ENCODE assay signal across 15 cellular contexts in genomic region chr5:131258733-131259132, GRCh38. TPM values are rescaled to one million over a fixed set of nuclear protein-coding genes. Genes with fewer than 3 reads are reported as not detected.
DNase-seq lines count a peak whose midpoint lies in the region; ATAC-seq and TF ChIP-seq lines count a peak whose summit lies in the region.
"Had no signal": no experiment of that assay in that cellular context is flagged by ENCODE, and none has a peak within 500 bp of the region (broad histone marks: within the 10 kb centered on the region; RNA-seq: fewer than 3 reads in every experiment).

No MANE protein-coding gene starts in this region.

- peaks cover 48 to 85% (median 64%) of the 10 kb centered on the region in 4 donors for H3K4me1 Mint-ChIP-seq in CD4-positive, alpha-beta memory T cell
- H3K4me1 Mint-ChIP-seq in naive B cell = peaks cover 37 to 50% (median 42%) of the 10 kb centered on the region in 3 donors

- H3K9ac ChIP-seq in IMR-90 (ENCODE audit: low read depth, low read length) = no peak overlapping the region

- no peak overlapping the region for H4K5ac ChIP-seq in IMR-90 (ENCODE audit: low read depth, low read length)

- intact Hi-C loops in CD4-positive, alpha-beta memory T cell (cut with micrococcal nuclease) = no loop called here
- intact Hi-C loops in IMR-90 (cut with micrococcal nuclease) (no loop called here), uterus (cut with DNase I; ENCODE audit: low total_unique reads) (no loop called here), upper lobe of right lung (cut with DNase I) (no loop called here)

- ATAC-seq in IMR-90 (ENCODE audit: low read depth) (no peak), naive B cell (ENCODE audit: low read depth in 2 of 2) (no peak), GM21360 (IDR thresholded peaks at IDR 0.05; ENCODE audit: unreplicated experiment) (no peak), upper lobe of right lung (no peak), GM21381 (IDR thresholded peaks at IDR 0.05; ENCODE audit: unreplicated experiment) (no peak)
- ATAC-seq in activated naive CD4-positive, alpha-beta T cell treated with anti-CD3 and anti-CD28 coated beads, Interleukin-2, amount 50 U/mL, for 72 hours = no peak

- H3K27ac ChIP-seq in CD4-positive, alpha-beta memory T cell (ENCODE audit: low read depth, low read length) = peak overlapping the region; percentile 64
- peak overlapping the region; percentile 9; the same call in 1 of the 2 replicates for H3K27ac ChIP-seq in IMR-90 (ENCODE audit: insufficient read depth, low read length)
- H3K27ac ChIP-seq in uterus = no peak overlapping the region
- no peak overlapping the region for H3K27ac ChIP-seq in upper lobe of right lung
- H3K27ac ChIP-seq: SJSA1 had no signal

- no peaks in the 10 kb centered on the region for H3K9me3 Mint-ChIP-seq in CD4-positive, alpha-beta memory T cell
- no peaks in the 10 kb centered on the region for H3K9me3 Mint-ChIP-seq in activated naive CD4-positive, alpha-beta T cell treated with anti-CD3 and anti-CD28 coated beads, Interleukin-2, amount 50 U/mL, for 72 hours
- no peaks in the 10 kb centered on the region for H3K9me3 Mint-ChIP-seq in naive B cell

- H3K4me1 ChIP-seq in CD4-positive, alpha-beta memory T cell (ENCODE audit: insufficient read depth, low read length) = peaks cover 78% of the 10 kb centered on the region
- H3K4me1 ChIP-seq in IMR-90 (ENCODE audit: control insufficient read depth, insufficient read depth, low read length) = peaks cover 13% of the 10 kb centered on the region
- no peaks in the 10 kb centered on the region for H3K4me1 ChIP-seq in uterus
- no peaks in the 10 kb centered on the region for H3K4me1 ChIP-seq in upper lobe of right lung

- WGBS in IMR-90 (ENCODE audit: extremely low coverage in 2 of 2, insufficient read length in 1 of 2), 2 experiments = no CpG with 5 or more reads among the region's 2 CpGs

- peak overlapping the region; percentile 76 to 91 (median 82) for H3K4me3 Mint-ChIP-seq in CD4-positive, alpha-beta memory T cell
- peak overlapping the region in 5 of 8 donors; percentile 9 to 88 (median 82) for H3K4me3 Mint-ChIP-seq in naive B cell

- H2AFZ ChIP-seq in IMR-90 (replicated peaks; ENCODE audit: low read length, poor library complexity) = no peak overlapping the region

- H3K4me3 ChIP-seq in CD4-positive, alpha-beta memory T cell (ENCODE audit: low read length in 2 of 2) = peak overlapping the region in 1 of 2 donors; percentile 35
- H3K4me3 ChIP-seq in IMR-90 (ENCODE audit: insufficient read depth, low read depth, low read length) (no peak overlapping the region), uterus (no peak overlapping the region), upper lobe of right lung (no peak overlapping the region)
- H3K4me3 ChIP-seq: SJSA1 had no signal

- H3K4me2 ChIP-seq in IMR-90 (ENCODE audit: low read depth, low read length) = no peak overlapping the region; the same call in 1 of the 2 replicates

- 0 out of 4 replicates have a peak, but pooled peaks cover 3 to 5% of the 10 kb centered on the region in 2 experiments for H3K79me1 ChIP-seq in IMR-90 (ENCODE audit: low read depth in 1 of 2, low read length in 2 of 2)

- H3K27ac Mint-ChIP-seq in CD4-positive, alpha-beta memory T cell = peak overlapping the region; percentile 91 to 97 (median 94)
- peak overlapping the region; percentile 88 to 93 for H3K27ac Mint-ChIP-seq in activated naive CD4-positive, alpha-beta T cell treated with anti-CD3 and anti-CD28 coated beads, Interleukin-2, amount 50 U/mL, for 72 hours
- peak overlapping the region in 5 of 6 donors; percentile 32 to 95 (median 69) for H3K27ac Mint-ChIP-seq in naive B cell

- peaks cover 3% of the 10 kb centered on the region for H3K36me3 ChIP-seq in CD4-positive, alpha-beta memory T cell (ENCODE audit: insufficient read depth, low read length)
- H3K36me3 ChIP-seq in IMR-90 (ENCODE audit: control insufficient read depth, insufficient read depth, low read length) = no peaks in the 10 kb centered on the region
- H3K36me3 ChIP-seq in uterus = no peaks in the 10 kb centered on the region
- H3K36me3 ChIP-seq in upper lobe of right lung = no peaks in the 10 kb centered on the region
- H3K36me3 ChIP-seq: SJSA1 had no signal

- no peak overlapping the region; the same call in 1 of the 2 replicates for H3K56ac ChIP-seq in IMR-90 (ENCODE audit: extremely low read depth, insufficient read depth, low read length)

- H3K4ac ChIP-seq in IMR-90 (ENCODE audit: low read depth, low read length) = peak overlapping the region; percentile 83

- H2AK5ac ChIP-seq in IMR-90 (ENCODE audit: low read depth, low read length) = 0 out of 2 replicates have a peak overlapping the region, but pooled peaks have one; percentile 61

- no peak for TF ChIP-seq POLR2A in IMR-90 (IDR thresholded peaks at IDR 0.05; ENCODE audit: low read depth, low read length)
- TF ChIP-seq POLR2A in uterus (IDR thresholded peaks at IDR 0.05) = no peak

- in situ Hi-C loops in IMR-90 (cut with MboI; ENCODE audit: low sequenced_read_pairs) = no loop called here

- H3K18ac ChIP-seq in IMR-90 (ENCODE audit: low read depth, low read length) = peak overlapping the region; percentile 97; the same call in 1 of the 2 replicates

- peak overlapping the region; percentile 5; the same call in 1 of the 2 replicates for H3K23ac ChIP-seq in IMR-90 (ENCODE audit: low read depth, low read length)

- TF ChIP-seq CTCF in IMR-90 (conservative IDR thresholded peaks at IDR 0.05; ENCODE audit: low read depth, low read length) = no peak
- TF ChIP-seq CTCF in uterus (IDR thresholded peaks at IDR 0.05) = no peak
- TF ChIP-seq CTCF in upper lobe of right lung (IDR thresholded peaks at IDR 0.05) = no peak

- H3K9me3 ChIP-seq in CD4-positive, alpha-beta memory T cell (ENCODE audit: control insufficient read depth in 1 of 2, low read length in 2 of 2) = no peaks in the 10 kb centered on the region
- H3K9me3 ChIP-seq in IMR-90 (ENCODE audit: control insufficient read depth, insufficient read depth, low read length) (no peaks in the 10 kb centered on the region), uterus (no peaks in the 10 kb centered on the region), upper lobe of right lung (no peaks in the 10 kb centered on the region)
- H3K9me3 ChIP-seq: SJSA1 had no signal

- H3K14ac ChIP-seq in IMR-90 (replicated peaks; ENCODE audit: low read depth, low read length) = peak overlapping the region; percentile 74; the same call in 1 of the 2 replicates

- CTCF ChIA-PET in CD4-positive, alpha-beta memory T cell (lab: Charles Lee; ENCODE audit: partially characterized antibody) = interaction anchor here (0.8 to 4.9 kb wide), 8 partner anchors 7 to 127 kb away, joined by 3 to 39 read pairs (median 4); partner anchors contain the start of genes CDC42SE2 and HINT1
- CTCF ChIA-PET in IMR-90 (lab: Yijun Ruan, JAX) = interaction anchor here (0.6 kb wide), 1 partner anchor 164 kb away, joined by 3 read pairs; no protein-coding TSS in a partner anchor

- POLR2A ChIA-PET in CD4-positive, alpha-beta memory T cell (lab: Charles Lee; ENCODE audit: partially characterized antibody) = interaction anchor here (0.7 to 20.3 kb wide), 17 partner anchors 8 to 137 kb away, joined by 3 to 1078 read pairs (median 4); partner anchors contain the start of genes CDC42SE2 and HINT1
- POLR2A ChIA-PET in IMR-90 (lab: Charles Lee; ENCODE audit: unreplicated experiment) = interaction anchor here (0.6 kb wide), 1 partner anchor 96 kb away, joined by 6 read pairs; no protein-coding TSS in a partner anchor

- H2BK120ac ChIP-seq in IMR-90 (ENCODE audit: low read depth, low read length) = peak overlapping the region; percentile 81

- peak overlapping the region; percentile 89; the same call in 2 of the 3 replicates for H2BK15ac ChIP-seq in IMR-90 (ENCODE audit: low read depth, low read length)

- H3K9me1 ChIP-seq in IMR-90 (ENCODE audit: insufficient read depth, low read length) = peaks cover 6% of the 10 kb centered on the region; the same call in 1 of the 2 replicates

- no peak for TF ChIP-seq RAD21 in IMR-90 (IDR thresholded peaks at IDR 0.05; ENCODE audit: low read length)

- DNase-seq in CD4-positive, alpha-beta memory T cell = no peak
- DNase-seq in IMR-90 (no peak), naive B cell (no peak), uterus (no peak), upper lobe of right lung (no peak)
- no peak for DNase-seq in activated naive CD4-positive, alpha-beta T cell treated with anti-CD3 and anti-CD28 coated beads, Interleukin-2, amount 50 U/mL, for 72 hours (ENCODE audit: low spot score in 2 of 2)
- DNase-seq: activated CD4-positive, alpha-beta T cell treated with anti-CD3 and anti-CD28 coated beads for 1 hour; amniotic stem cell; NCI-H1694 treated with DMSO at 0.1 percent for 48 hours; NCI-H748 treated with DMSO at 0.1 percent for 48 hours; retina; stimulated activated CD4-positive, alpha-beta T cell treated with anti-CD3 and anti-CD28 coated beads, Interleukin-4, amount 100 ng/mL, for 24 hours had no signal

- peak overlapping the region; percentile 77 for H4K91ac ChIP-seq in IMR-90 (ENCODE audit: insufficient read depth, low read depth, low read length)

- peaks cover 25 to 42% of the 10 kb centered on the region in 2 donors for H3K36me3 Mint-ChIP-seq in CD4-positive, alpha-beta memory T cell
- peaks cover 13 to 17% of the 10 kb centered on the region in 2 donors for H3K36me3 Mint-ChIP-seq in activated naive CD4-positive, alpha-beta T cell treated with anti-CD3 and anti-CD28 coated beads, Interleukin-2, amount 50 U/mL, for 72 hours
- H3K36me3 Mint-ChIP-seq in naive B cell = no peaks in the 10 kb centered on the region

- H4K20me1 ChIP-seq in IMR-90 (ENCODE audit: insufficient read depth, low read length) = no peaks in the 10 kb centered on the region

- H3K27me3 Mint-ChIP-seq in CD4-positive, alpha-beta memory T cell = no peaks in the 10 kb centered on the region
- H3K27me3 Mint-ChIP-seq in naive B cell = no peaks in the 10 kb centered on the region

- BruUV-seq in IMR-90 (replicated peaks; lab: Mats Ljungman, UMichigan) = no TSS peak

- H4K8ac ChIP-seq in IMR-90 (ENCODE audit: low read depth in 2 of 2, low read length in 2 of 2) = peak overlapping the region; percentile 78 to 85; a peak in 2 of 4 replicates

- H2AK9ac ChIP-seq in IMR-90 (replicated peaks; ENCODE audit: low read depth, low read length, poor library complexity) = no peak overlapping the region

- dilution Hi-C loops in IMR-90 (cut with HindIII; ENCODE audit: low sequenced_read_pairs, unreplicated experiment) = no loop called here

- peak overlapping the region; percentile 64 for H2BK5ac ChIP-seq in IMR-90 (ENCODE audit: low read depth, low read length, poor library complexity, severe bottlenecking)

- no peaks in the 10 kb centered on the region for H3K27me3 ChIP-seq in CD4-positive, alpha-beta memory T cell (ENCODE audit: insufficient read depth, low read length)
- H3K27me3 ChIP-seq in IMR-90 (ENCODE audit: control insufficient read depth, insufficient read depth, low read length) (no peaks in the 10 kb centered on the region), uterus (no peaks in the 10 kb centered on the region), upper lobe of right lung (no peaks in the 10 kb centered on the region)
- H3K27me3 ChIP-seq: SJSA1 had no signal

- H2BK20ac ChIP-seq in IMR-90 (ENCODE audit: low read depth, low read length) = peak overlapping the region; percentile 87; the same call in 1 of the 2 replicates

RNA-seq across cellular contexts. Expression of gene CDC42SE2, which starts 5.1 kb away (rescaled TPM):
- 100 to 1,000 TPM; 298 to 316 TPM for total RNA-seq in CD4-positive, alpha-beta memory T cell
- 100 to 1,000 TPM; 414 to 773 TPM for polyA plus RNA-seq in CD4-positive, alpha-beta memory T cell
- total RNA-seq in IMR-90 (2012; rRNA removed) = 19.4 and 44.2 TPM in 2 replicates
- polyA plus RNA-seq in IMR-90 (2012; rRNA removed) = 8.8 and 12.5 TPM in 2 replicates
- 2.0 and 2.8 TPM in 2 replicates for polyA plus RNA-seq in IMR-90 (2012; cell fraction: cytosol; rRNA removed)
- 1.1 and 22.9 TPM in 2 replicates for polyA plus RNA-seq in IMR-90 (2012; cell fraction: nucleus; rRNA removed; ENCODE audit: low replicate concordance)
- total RNA-seq in activated naive CD4-positive, alpha-beta T cell treated with anti-CD3 and anti-CD28 coated beads, Interleukin-2, amount 50 U/mL, for 72 hours = 100 to 1,000 TPM in 1 of 2 donors, 10 to 100 TPM in 1; 84.6 to 102 TPM
- polyA plus RNA-seq in naive B cell (ENCODE audit: low read depth in 6 of 6) = 100 to 1,000 TPM; 168 to 314 (median 243) TPM
- total RNA-seq in uterus = 10 to 100 TPM in 3 of 4 donors, 1 to 10 TPM in 1; 4.6 to 62.8 (median 21.9) TPM
- 37.0 TPM for total RNA-seq in upper lobe of right lung

Comparison
In these comparisons a context has a peak if more than half of its experiments do, and no peak if none do; other contexts are left out.
1. H3K27ac ChIP-seq: peak in CD4-positive, alpha-beta memory T cell (single experiment) and IMR-90 (single experiment); none in uterus (0 of 2) and upper lobe of right lung (single experiment).
2. Peak in every context shown above with its lines, with median percentiles within 50 percentile points of each other: H3K27ac Mint-ChIP-seq.